Comparison of ENCODE assay signal across 11 cellular contexts in genomic region chr19:54431255-54431838, GRCh38. TPM values are rescaled to one million over a fixed set of nuclear protein-coding genes. Genes with fewer than 3 reads are reported as not detected.
DNase-seq lines count a peak whose midpoint lies in the region; ATAC-seq and TF ChIP-seq lines count a peak whose summit lies in the region.
"Had no signal": no experiment of that assay in that cellular context is flagged by ENCODE, and none has a peak within 500 bp of the region (broad histone marks: within the 10 kb centered on the region; RNA-seq: fewer than 3 reads in every experiment).

No MANE protein-coding gene starts in this region.

- DNase-seq in NCI-H2081 (lab: John Stamatoyannopoulos, UW) = peak; percentile 43 to 70
- no peak for DNase-seq in NCI-H2081 treated with DMSO at 0.1 percent for 48 hours (lab: John Stamatoyannopoulos, UW)
- peak; percentile 33 for DNase-seq in SW480 (ENCODE audit: low spot score)
- no peak for DNase-seq in glutamatergic neuron
- no peak for DNase-seq in stimulated activated effector memory CD8-positive, alpha-beta T cell treated with anti-CD3 and anti-CD28 coated beads, Interleukin-12 subunit alpha, Interleukin-12 subunit beta, amount 100 ng/mL, for 72 hours (ENCODE audit: low spot score in 2 of 2)
- DNase-seq in stimulated activated CD4-positive, alpha-beta T cell treated with anti-CD3 and anti-CD28 coated beads, Interleukin-2, amount 100 ng/mL, for 24 hours = no peak
- DNase-seq: kidney glomerular epithelial cell, SHP77 treated with DMSO at 0.1 percent for 48 hours had no signal

- ATAC-seq in stimulated activated effector memory CD8-positive, alpha-beta T cell treated with anti-CD3 and anti-CD28 coated beads, Interleukin-12 subunit alpha, Interleukin-12 subunit beta, amount 100 ng/mL, for 72 hours = no peak
- ATAC-seq in HG02610 (IDR thresholded peaks at IDR 0.05; ENCODE audit: unreplicated experiment) = no peak
- no peak for ATAC-seq in GM18519 (IDR thresholded peaks at IDR 0.05; ENCODE audit: low FRiP score, unreplicated experiment)

- H3K27me3 Mint-ChIP-seq in glutamatergic neuron (ENCODE audit: unreplicated experiment) = peaks cover 10% of the 10 kb centered on the region

- peak overlapping the region; percentile 59 for H3K4me3 Mint-ChIP-seq in glutamatergic neuron (ENCODE audit: unreplicated experiment)
- peak overlapping the region; percentile 44 for H3K4me3 Mint-ChIP-seq in stimulated activated effector memory CD8-positive, alpha-beta T cell treated with anti-CD3 and anti-CD28 coated beads, Interleukin-12 subunit alpha, Interleukin-12 subunit beta, amount 100 ng/mL, for 72 hours

- H3K27ac Mint-ChIP-seq in glutamatergic neuron (ENCODE audit: unreplicated experiment) = no peak overlapping the region
- peak overlapping the region; percentile 68 for H3K27ac Mint-ChIP-seq in stimulated activated effector memory CD8-positive, alpha-beta T cell treated with anti-CD3 and anti-CD28 coated beads, Interleukin-12 subunit alpha, Interleukin-12 subunit beta, amount 100 ng/mL, for 72 hours
- H3K27ac Mint-ChIP-seq: activated naive CD4-positive, alpha-beta T cell treated with anti-CD3 and anti-CD28 coated beads, Interleukin-2, amount 50 U/mL, for 24 hours had no signal

- H3K4me1 Mint-ChIP-seq in glutamatergic neuron (ENCODE audit: low read depth, unreplicated experiment) = peaks cover 11% of the 10 kb centered on the region
- peaks cover 25% of the 10 kb centered on the region for H3K4me1 Mint-ChIP-seq in stimulated activated effector memory CD8-positive, alpha-beta T cell treated with anti-CD3 and anti-CD28 coated beads, Interleukin-12 subunit alpha, Interleukin-12 subunit beta, amount 100 ng/mL, for 72 hours

- no peaks in the 10 kb centered on the region for H3K36me3 Mint-ChIP-seq in glutamatergic neuron (ENCODE audit: unreplicated experiment)
- no peaks in the 10 kb centered on the region for H3K36me3 Mint-ChIP-seq in stimulated activated effector memory CD8-positive, alpha-beta T cell treated with anti-CD3 and anti-CD28 coated beads, Interleukin-12 subunit alpha, Interleukin-12 subunit beta, amount 100 ng/mL, for 72 hours
- H3K36me3 Mint-ChIP-seq: activated naive CD4-positive, alpha-beta T cell treated with anti-CD3 and anti-CD28 coated beads, Interleukin-2, amount 50 U/mL, for 24 hours had no signal

- TF ChIP-seq CTCF in glutamatergic neuron (IDR thresholded peaks at IDR 0.05; ENCODE audit: partially characterized antibody, unreplicated experiment) = no peak

- peaks cover 11% of the 10 kb centered on the region for H3K9me3 Mint-ChIP-seq in glutamatergic neuron (ENCODE audit: unreplicated experiment)
- H3K9me3 Mint-ChIP-seq in stimulated activated effector memory CD8-positive, alpha-beta T cell treated with anti-CD3 and anti-CD28 coated beads, Interleukin-12 subunit alpha, Interleukin-12 subunit beta, amount 100 ng/mL, for 72 hours = no peaks in the 10 kb centered on the region
- H3K9me3 Mint-ChIP-seq: activated naive CD4-positive, alpha-beta T cell treated with anti-CD3 and anti-CD28 coated beads, Interleukin-2, amount 50 U/mL, for 24 hours had no signal

RNA-seq across cellular contexts. Expression of gene TTYH1, which starts 16.1 kb away (rescaled TPM):
- 2.9 TPM for total RNA-seq in glutamatergic neuron (ENCODE audit: unreplicated experiment)

RNA-seq across cellular contexts. Expression of gene LENG8, which starts 17.7 kb away (rescaled TPM):
- 278 TPM for total RNA-seq in glutamatergic neuron (ENCODE audit: unreplicated experiment)

RNA-seq across cellular contexts. Expression of gene LENG9, which starts 32.2 kb away (rescaled TPM):
- total RNA-seq in glutamatergic neuron (ENCODE audit: unreplicated experiment) = 4.7 TPM

RNA-seq across cellular contexts. Expression of gene CDC42EP5, which starts 41.7 kb away (rescaled TPM):
- not detected for total RNA-seq in glutamatergic neuron (ENCODE audit: unreplicated experiment)

Comparison
In these comparisons a context has a peak if more than half of its experiments do, and no peak if none do; other contexts are left out.
1. DNase-seq: peak in NCI-H2081 (2 of 2) and SW480 (single experiment); none in NCI-H2081 treated with DMSO at 0.1 percent for 48 hours (single experiment), glutamatergic neuron (single experiment), stimulated activated effector memory CD8-positive, alpha-beta T cell treated with anti-CD3 and anti-CD28 coated beads, Interleukin-12 subunit alpha, Interleukin-12 subunit beta, amount 100 ng/mL, for 72 hours (0 of 2) and stimulated activated CD4-positive, alpha-beta T cell treated with anti-CD3 and anti-CD28 coated beads, Interleukin-2, amount 100 ng/mL, for 24 hours (0 of 2).